In the genomic region with DNA sequence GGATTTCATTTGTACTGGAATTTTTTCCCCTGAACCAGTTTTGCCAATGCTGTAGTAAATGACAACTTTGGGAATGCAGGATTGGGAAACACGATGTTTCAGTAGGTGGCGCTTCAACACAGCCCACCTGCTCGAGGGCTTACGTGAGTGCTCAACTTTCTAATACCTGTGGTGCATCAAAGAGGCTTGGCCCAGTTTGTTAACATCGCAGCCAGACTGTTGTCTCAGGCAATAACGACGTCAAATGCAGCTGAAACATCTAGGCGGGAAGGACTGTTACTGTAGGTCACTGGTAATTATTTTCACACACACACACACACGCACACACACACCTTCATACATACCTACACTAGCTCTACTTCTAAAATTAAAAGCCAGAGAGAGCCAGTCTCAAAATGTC, we compare ENCODE assay signal across 8 cellular contexts.
DNase-seq lines count a peak whose midpoint lies in the region; ATAC-seq and TF ChIP-seq lines count a peak whose summit lies in the region.

No MANE protein-coding gene starts in this region.

- no peak overlapping the region for H3K27ac ChIP-seq in upper lobe of right lung

- no peaks in the 10 kb centered on the region for H3K4me1 ChIP-seq in upper lobe of right lung

- peak; percentile 43 for TF ChIP-seq CTCF in upper lobe of right lung (IDR thresholded peaks at IDR 0.05)

- H3K36me3 ChIP-seq in upper lobe of right lung: no peaks in the 10 kb centered on the region

- no peak overlapping the region for H3K4me3 ChIP-seq in upper lobe of right lung

- DNase-seq in D341Med (ENCODE audit: low spot score): peak; percentile 59
- DNase-seq in LHCN-M2 (ENCODE audit: low read depth): peak; percentile 33
- peak; percentile 37 for DNase-seq in SK-N-DZ (ENCODE audit: low spot score)
- peak; percentile 21 for DNase-seq in left cardiac atrium
- DNase-seq in upper lobe of right lung: no peak
- no peak for DNase-seq in stimulated activated CD4-positive, alpha-beta T cell treated with anti-CD3 and anti-CD28 coated beads, Interleukin-15, amount 100 ng/mL, for 24 hours
- DNase-seq in sciatic nerve (ENCODE audit: low spot score): no peak
- DNase-seq in activated naive CD4-positive, alpha-beta T cell (lab: John Stamatoyannopoulos, UW): no peak

- no peaks in the 10 kb centered on the region for H3K9me3 ChIP-seq in upper lobe of right lung

- intact Hi-C loops in left cardiac atrium (cut with DNase I) (loop anchor here in 1 of 2 donors (2.0 to 10.0 kb wide), 2 partner anchors 162 to 1184 kb away; no protein-coding TSS in a partner anchor), upper lobe of right lung (cut with DNase I) (no loop called here), sciatic nerve (cut with DNase I) (no loop called here)

- H3K27me3 ChIP-seq in upper lobe of right lung: no peaks in the 10 kb centered on the region

- peak in 1 of 2 donors; percentile 27 for ATAC-seq in left cardiac atrium
- ATAC-seq in upper lobe of right lung: peak; percentile 73
- no peak for ATAC-seq in sciatic nerve

Comparison
In these comparisons a context has a peak if more than half of its experiments do, and no peak if none do; other contexts are left out.
1. DNase-seq: peak in D341Med (single experiment), LHCN-M2 (single experiment), SK-N-DZ (single experiment) and left cardiac atrium (single experiment); none in upper lobe of right lung (single experiment), stimulated activated CD4-positive, alpha-beta T cell treated with anti-CD3 and anti-CD28 coated beads, Interleukin-15, amount 100 ng/mL, for 24 hours (single experiment), sciatic nerve (single experiment) and activated naive CD4-positive, alpha-beta T cell (0 of 4).